ENCODE assay signal across 15 cellular contexts in the genomic region with DNA sequence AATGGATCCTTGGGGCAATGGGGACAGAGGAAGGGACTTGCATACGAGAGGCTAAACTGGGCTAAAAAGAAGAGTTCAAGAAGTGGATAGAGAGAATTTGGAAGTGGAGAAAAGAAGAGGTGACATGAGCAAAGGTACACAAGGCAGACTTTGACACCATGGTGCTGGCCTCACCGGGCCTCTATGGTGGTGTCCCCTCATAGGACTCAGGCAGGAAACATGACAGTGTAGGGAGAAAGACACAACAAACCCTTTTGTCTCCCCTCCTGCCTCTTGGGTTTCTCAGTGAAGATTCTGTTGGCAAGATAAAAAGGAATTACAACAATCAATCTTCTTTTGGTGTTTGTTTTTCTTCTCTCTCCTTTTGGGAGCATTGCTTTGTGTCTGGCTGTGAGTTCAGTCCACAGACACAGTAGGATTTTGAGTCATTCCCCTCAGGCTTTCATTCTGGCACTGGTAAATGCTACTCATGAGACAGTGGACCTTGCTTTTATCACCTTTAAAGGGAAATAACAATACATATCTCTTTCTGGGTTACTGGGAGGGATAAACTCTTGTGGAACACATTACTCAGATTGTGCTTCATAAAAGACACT.
A peak's percentile ranks its signal among the peaks of the same experiment; 100 is the strongest.
DNase-seq lines count a peak whose midpoint lies in the region; ATAC-seq and TF ChIP-seq lines count a peak whose summit lies in the region.
"Had no signal": no experiment of that assay in that cellular context is flagged by ENCODE, and none has a peak within 500 bp of the region (broad histone marks: within the 10 kb centered on the region; RNA-seq: fewer than 3 reads in every experiment).

No MANE protein-coding gene starts in this region.

- H2BK120ac ChIP-seq in trophoblast cell (ENCODE audit: insufficient read depth, low read length, poor library complexity) = peak overlapping the region; percentile 99

- no peak overlapping the region for H3K23ac ChIP-seq in trophoblast cell (ENCODE audit: low read length)

- no peak overlapping the region for H3K9ac ChIP-seq in trophoblast cell (ENCODE audit: low read length)
- H3K9ac ChIP-seq: BLaER1 treated with 17β-estradiol and CSF1 and Interleukin-3, amounts not matched to agents 10 nM and 100 nM had no signal

- H3K4me2 ChIP-seq in trophoblast cell (ENCODE audit: low read length) = no peak overlapping the region

- DNase-seq in Daoy (ENCODE audit: low read depth) (peak; percentile 94), fibroblast of gingiva (ENCODE audit: low read depth) (peak; percentile 24), trophoblast cell (no peak), HAP-1 (ENCODE audit: low spot score in 2 of 2) (no peak)
- DNase-seq in activated CD4-positive, alpha-beta T cell treated with anti-CD3 and anti-CD28 coated beads for 48 hours = no peak
- DNase-seq: activated naive CD4-positive, alpha-beta T cell; hypothalamus; mucosa of descending colon; NCI-H1436 treated with DMSO at 0.1 percent for 48 hours; T-helper 17 cell had no signal

- H2BK12ac ChIP-seq in trophoblast cell (ENCODE audit: low read length) = peak overlapping the region; percentile 100

- no peak overlapping the region for H3K4me3 ChIP-seq in trophoblast cell (ENCODE audit: low read depth, low read length)
- H3K4me3 ChIP-seq in HAP-1 = no peak overlapping the region
- H3K4me3 ChIP-seq: BLaER1 treated with 17β-estradiol and CSF1 and Interleukin-3, amounts not matched to agents 10 nM and 100 nM; mucosa of descending colon; skin epidermis had no signal

- peak overlapping the region; percentile 97 for H4K8ac ChIP-seq in trophoblast cell (ENCODE audit: low read depth, low read length)

- H3K79me2 ChIP-seq in trophoblast cell (ENCODE audit: control insufficient read depth, insufficient read depth, low read length, poor library complexity) = peaks cover 3% of the 10 kb centered on the region

- H3K18ac ChIP-seq in trophoblast cell (ENCODE audit: low read length) = peak overlapping the region; percentile 96

- peak overlapping the region; percentile 98 for H3K14ac ChIP-seq in trophoblast cell (ENCODE audit: low read length)

- H3K4me1 ChIP-seq in trophoblast cell (ENCODE audit: control insufficient read depth in 1 of 2, insufficient read depth in 2 of 2, low read length in 2 of 2) (peaks cover 12 to 21% of the 10 kb centered on the region in 2 experiments), HAP-1 (no peaks in the 10 kb centered on the region)

- 0 out of 3 replicates have a peak, but pooled peaks have one; percentile 12 for ATAC-seq in SK-N-SH treated with all-trans-retinoic acid at 6 μM for 48 hours
- ATAC-seq in HG02973 (IDR thresholded peaks at IDR 0.05; ENCODE audit: unreplicated experiment) = no peak
- ATAC-seq in GM18520 (IDR thresholded peaks at IDR 0.05; ENCODE audit: unreplicated experiment) = no peak
- ATAC-seq: mucosa of descending colon, T-helper 17 cell had no signal

- no peaks in the 10 kb centered on the region for H3K9me3 ChIP-seq in trophoblast cell (ENCODE audit: insufficient read depth, low read depth, low read length)
- no peaks in the 10 kb centered on the region for H3K9me3 ChIP-seq in HAP-1
- H3K9me3 ChIP-seq: BLaER1 treated with 17β-estradiol and CSF1 and Interleukin-3, amounts not matched to agents 10 nM and 100 nM; mucosa of descending colon had no signal

- H3K79me1 ChIP-seq in trophoblast cell (ENCODE audit: low read length) = peaks cover 23% of the 10 kb centered on the region

- in situ Hi-C loops in HAP-1 (cut with MboI; ENCODE audit: low sequenced_read_pairs) = no loop called here

- H3K27me3 ChIP-seq in trophoblast cell (ENCODE audit: insufficient read depth, low read length) (no peaks in the 10 kb centered on the region), HAP-1 (ENCODE audit: low read depth) (no peaks in the 10 kb centered on the region)
- H3K27me3 ChIP-seq: BLaER1 treated with 17β-estradiol and CSF1 and Interleukin-3, amounts not matched to agents 10 nM and 100 nM had no signal

- H3K36me3 ChIP-seq in trophoblast cell (ENCODE audit: control insufficient read depth in 1 of 2, insufficient read depth in 2 of 2, low read length in 2 of 2) (no peaks in the 10 kb centered on the region), HAP-1 (replicated peaks) (no peaks in the 10 kb centered on the region)
- H3K36me3 ChIP-seq: BLaER1 treated with 17β-estradiol and CSF1 and Interleukin-3, amounts not matched to agents 10 nM and 100 nM had no signal

- no CpG with 5 or more reads among the region's 2 CpGs for WGBS in trophoblast cell (ENCODE audit: extremely low coverage, insufficient coverage, insufficient read length)

- peak overlapping the region; percentile 99 for H4K91ac ChIP-seq in trophoblast cell (ENCODE audit: low read depth, low read length)

- peak overlapping the region; percentile 97 for H3K27ac ChIP-seq in trophoblast cell (ENCODE audit: low read depth, low read length)
- H3K27ac ChIP-seq: skin epidermis had no signal

- H2BK5ac ChIP-seq in trophoblast cell (ENCODE audit: low read depth, low read length, poor library complexity) = peak overlapping the region; percentile 100

- peak overlapping the region; percentile 94 for H3K4ac ChIP-seq in trophoblast cell (ENCODE audit: low read depth, low read length)

- H2AK5ac ChIP-seq in trophoblast cell (ENCODE audit: low read length) = peak overlapping the region; percentile 98

- H4K12ac ChIP-seq in trophoblast cell (ENCODE audit: low read depth, low read length) = peak overlapping the region; percentile 95

- peak overlapping the region; percentile 52 for H2AFZ ChIP-seq in trophoblast cell (ENCODE audit: insufficient read depth, low read length, poor library complexity)

TF ChIP-seq in SK-N-SH treated with all-trans-retinoic acid at 6 μM for 48 hours, 23 proteins besides CTCF, POLR2A, EP300 and RAD21:
- no peak for TF ChIP-seq TOX (CRISPR knock-in tag; IDR thresholded peaks at IDR 0.05; ENCODE audit: borderline replicate concordance)
- peak; percentile 61 for TF ChIP-seq ISL1 (CRISPR knock-in tag; IDR thresholded peaks at IDR 0.05)
- TF ChIP-seq, protein P1, sequence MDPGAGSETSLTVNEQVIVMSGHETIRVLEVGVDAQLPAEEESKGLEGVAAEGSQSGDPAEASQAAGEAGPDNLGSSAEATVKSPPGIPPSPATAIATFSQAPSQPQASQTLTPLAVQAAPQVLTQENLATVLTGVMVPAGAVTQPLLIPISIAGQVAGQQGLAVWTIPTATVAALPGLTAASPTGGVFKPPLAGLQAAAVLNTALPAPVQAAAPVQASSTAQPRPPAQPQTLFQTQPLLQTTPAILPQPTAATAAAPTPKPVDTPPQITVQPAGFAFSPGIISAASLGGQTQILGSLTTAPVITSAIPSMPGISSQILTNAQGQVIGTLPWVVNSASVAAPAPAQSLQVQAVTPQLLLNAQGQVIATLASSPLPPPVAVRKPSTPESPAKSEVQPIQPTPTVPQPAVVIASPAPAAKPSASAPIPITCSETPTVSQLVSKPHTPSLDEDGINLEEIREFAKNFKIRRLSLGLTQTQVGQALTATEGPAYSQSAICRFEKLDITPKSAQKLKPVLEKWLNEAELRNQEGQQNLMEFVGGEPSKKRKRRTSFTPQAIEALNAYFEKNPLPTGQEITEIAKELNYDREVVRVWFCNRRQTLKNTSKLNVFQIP (CRISPR knock-in tag; IDR thresholded peaks at IDR 0.05; ENCODE audit: borderline replicate concordance, low read depth) = no peak

Comparison
In these comparisons a context has a peak if more than half of its experiments do, and no peak if none do; other contexts are left out.
1. DNase-seq: peak in Daoy (single experiment) and fibroblast of gingiva (single experiment); none in trophoblast cell (0 of 2), activated CD4-positive, alpha-beta T cell treated with anti-CD3 and anti-CD28 coated beads for 48 hours (single experiment) and HAP-1 (0 of 2).